ENCODE assay signal across 9 cellular contexts in genomic region chr11:7520981-7521487, GRCh38. TPM values are rescaled to one million over a fixed set of nuclear protein-coding genes. Genes with fewer than 3 reads are reported as not detected.
DNase-seq lines count a peak whose midpoint lies in the region; ATAC-seq and TF ChIP-seq lines count a peak whose summit lies in the region.
"Had no signal": no experiment of that assay in that cellular context is flagged by ENCODE, and none has a peak within 500 bp of the region (broad histone marks: within the 10 kb centered on the region; RNA-seq: fewer than 3 reads in every experiment).

No MANE protein-coding gene starts in this region.

- no peaks in the 10 kb centered on the region for H3K9me3 Mint-ChIP-seq in CD4-positive, CD25-positive, alpha-beta regulatory T cell
- no peaks in the 10 kb centered on the region for H3K9me3 Mint-ChIP-seq in HFFc6

- H3K4me3 ChIP-seq in CD4-positive, CD25-positive, alpha-beta regulatory T cell (ENCODE audit: low read depth, low read length): peak overlapping the region; percentile 20

- no peaks in the 10 kb centered on the region for H3K27me3 ChIP-seq in CD4-positive, CD25-positive, alpha-beta regulatory T cell (ENCODE audit: control insufficient read depth, insufficient read depth, low read length)

- ATAC-seq in CD4-positive, CD25-positive, alpha-beta regulatory T cell (ENCODE audit: low read depth in 2 of 2): peak; percentile 35 to 40
- ATAC-seq in GM19455 (IDR thresholded peaks at IDR 0.05; ENCODE audit: unreplicated experiment) (peak; percentile 82), HG03342 (IDR thresholded peaks at IDR 0.05; ENCODE audit: unreplicated experiment) (peak; percentile 81)

- H3K27me3 Mint-ChIP-seq in CD4-positive, CD25-positive, alpha-beta regulatory T cell: peaks cover 8% of the 10 kb centered on the region
- H3K27me3 Mint-ChIP-seq in HFFc6 (ENCODE audit: insufficient read depth): peaks cover 20% of the 10 kb centered on the region

- H3K4me1 ChIP-seq in CD4-positive, CD25-positive, alpha-beta regulatory T cell (ENCODE audit: control insufficient read depth, insufficient read depth, low read length, poor library complexity, severe bottlenecking): no peaks in the 10 kb centered on the region

- no peak for TF ChIP-seq CTCF in HFFc6 (IDR thresholded peaks at IDR 0.05)

- H3K27ac Mint-ChIP-seq in CD4-positive, CD25-positive, alpha-beta regulatory T cell: no peak overlapping the region
- H3K27ac Mint-ChIP-seq in HFFc6: no peak overlapping the region

- H3K4me1 Mint-ChIP-seq in CD4-positive, CD25-positive, alpha-beta regulatory T cell: peaks cover 0 to 58% (median 17%) of the 10 kb centered on the region in 4 donors
- no peaks in the 10 kb centered on the region; the same call in 1 of the 2 replicates for H3K4me1 Mint-ChIP-seq in HFFc6 (ENCODE audit: low read depth)

- no peaks in the 10 kb centered on the region for H3K9me3 ChIP-seq in CD4-positive, CD25-positive, alpha-beta regulatory T cell (ENCODE audit: control insufficient read depth in 2 of 2, low read length in 2 of 2)

- DNase-seq in CD4-positive, CD25-positive, alpha-beta regulatory T cell: peak in 1 of 3 donors; percentile 55
- DNase-seq in NCI-H510A treated with DMSO at 0.1 percent for 48 hours (lab: John Stamatoyannopoulos, UW) (no peak), HFFc6 (no peak), GOT3 (lab: John Stamatoyannopoulos, UW) (no peak), cerebellar nuclear complex (lab: John Stamatoyannopoulos, UW) (no peak)
- DNase-seq: left cardiac atrium had no signal

- H3K4me3 Mint-ChIP-seq in CD4-positive, CD25-positive, alpha-beta regulatory T cell: no peak overlapping the region
- H3K4me3 Mint-ChIP-seq in HFFc6: no peak overlapping the region

- no peak overlapping the region for H3K27ac ChIP-seq in CD4-positive, CD25-positive, alpha-beta regulatory T cell (ENCODE audit: insufficient read depth, low read length, poor library complexity, severe bottlenecking)
- H3K27ac ChIP-seq in cingulate gyrus (ENCODE audit: low read depth, low read length): peak overlapping the region; percentile 24

- no peaks in the 10 kb centered on the region for H3K36me3 ChIP-seq in CD4-positive, CD25-positive, alpha-beta regulatory T cell (ENCODE audit: control insufficient read depth, insufficient read depth, low read length)

- peaks cover 8% of the 10 kb centered on the region for H3K36me3 Mint-ChIP-seq in CD4-positive, CD25-positive, alpha-beta regulatory T cell
- H3K36me3 Mint-ChIP-seq in HFFc6 (ENCODE audit: low read depth): no peaks in the 10 kb centered on the region

RNA-seq across cellular contexts. Expression of gene PPFIBP2, which starts 7.2 kb away (rescaled TPM):
- 10.6 TPM for total RNA-seq in CD4-positive, CD25-positive, alpha-beta regulatory T cell
- 1 to 10 TPM in 3 of 4 donors, under 1 TPM in 1; 0.47 to 4.8 (median 2.8) TPM for polyA plus RNA-seq in CD4-positive, CD25-positive, alpha-beta regulatory T cell
- total RNA-seq in HFFc6 (2021; fragmentation: NEBNext Ultra II Directional; extraction: Animal tissue kit (Norgen Biotek cat#: 25700)): 1 to 10 TPM; 6.0 to 8.5 (median 7.3) TPM

RNA-seq across cellular contexts. Expression of gene OLFML1, which starts 35.7 kb away (rescaled TPM):
- total RNA-seq in CD4-positive, CD25-positive, alpha-beta regulatory T cell: not detected
- under 1 TPM in 3 of 4 donors, not detected in 1; 0.10 to 0.13 (median 0.11) TPM for polyA plus RNA-seq in CD4-positive, CD25-positive, alpha-beta regulatory T cell
- under 1 TPM in 3 of 6 experiments, not detected in 3; 0.20 to 0.43 (median 0.25) TPM for total RNA-seq in HFFc6 (2021; fragmentation: NEBNext Ultra II Directional; extraction: Animal tissue kit (Norgen Biotek cat#: 25700))
